Comparison of ENCODE assay signal across 2 cellular contexts in the genomic region with DNA sequence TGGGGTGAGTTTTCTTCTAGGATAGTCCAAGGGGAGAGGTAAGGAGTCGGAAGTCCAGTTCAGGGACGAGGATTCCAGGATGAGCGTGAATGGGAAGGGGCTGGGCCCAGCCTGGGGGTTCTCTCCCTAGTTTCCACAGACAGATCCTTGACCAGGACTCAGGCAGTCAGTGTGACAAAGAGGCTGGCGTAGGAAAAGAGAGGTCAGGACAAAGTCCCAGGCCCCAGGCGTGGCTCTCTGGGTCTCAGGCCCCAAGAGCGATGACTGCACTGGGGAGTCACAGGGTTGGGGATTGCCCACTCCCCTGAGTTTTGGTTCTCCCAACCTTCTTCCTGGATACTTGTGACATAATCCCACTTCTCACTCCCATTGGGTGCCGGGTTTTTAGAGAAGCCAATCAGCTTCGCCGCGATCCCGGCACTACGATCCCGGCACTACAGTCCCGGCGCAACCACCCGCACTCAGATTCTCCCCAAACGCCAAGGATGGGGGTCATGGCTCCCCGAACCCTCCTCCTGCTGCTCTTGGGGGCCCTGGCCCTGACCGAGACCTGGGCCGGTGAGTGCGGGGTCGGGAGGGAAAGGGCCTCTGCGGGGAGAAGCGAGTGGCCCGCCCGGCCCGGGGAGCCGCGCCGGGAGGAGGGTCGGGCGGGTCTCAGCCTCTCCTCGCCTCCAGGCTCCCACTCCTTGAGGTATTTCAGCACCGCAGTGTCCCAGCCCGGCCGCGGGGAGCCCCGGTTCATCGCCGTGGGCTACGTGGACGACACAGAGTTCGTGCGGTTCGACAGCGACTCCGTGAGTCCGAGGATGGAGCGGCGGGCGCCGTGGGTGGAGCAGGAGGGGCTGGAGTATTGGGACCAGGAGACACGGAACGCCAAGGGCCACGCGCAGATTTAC.
TF ChIP-seq lines count a peak whose summit lies in the region.

No MANE protein-coding gene starts in this region.

TF ChIP-seq in GM23338, 12 proteins besides CTCF, POLR2A, EP300 and RAD21:
- TF ChIP-seq, protein P1, sequence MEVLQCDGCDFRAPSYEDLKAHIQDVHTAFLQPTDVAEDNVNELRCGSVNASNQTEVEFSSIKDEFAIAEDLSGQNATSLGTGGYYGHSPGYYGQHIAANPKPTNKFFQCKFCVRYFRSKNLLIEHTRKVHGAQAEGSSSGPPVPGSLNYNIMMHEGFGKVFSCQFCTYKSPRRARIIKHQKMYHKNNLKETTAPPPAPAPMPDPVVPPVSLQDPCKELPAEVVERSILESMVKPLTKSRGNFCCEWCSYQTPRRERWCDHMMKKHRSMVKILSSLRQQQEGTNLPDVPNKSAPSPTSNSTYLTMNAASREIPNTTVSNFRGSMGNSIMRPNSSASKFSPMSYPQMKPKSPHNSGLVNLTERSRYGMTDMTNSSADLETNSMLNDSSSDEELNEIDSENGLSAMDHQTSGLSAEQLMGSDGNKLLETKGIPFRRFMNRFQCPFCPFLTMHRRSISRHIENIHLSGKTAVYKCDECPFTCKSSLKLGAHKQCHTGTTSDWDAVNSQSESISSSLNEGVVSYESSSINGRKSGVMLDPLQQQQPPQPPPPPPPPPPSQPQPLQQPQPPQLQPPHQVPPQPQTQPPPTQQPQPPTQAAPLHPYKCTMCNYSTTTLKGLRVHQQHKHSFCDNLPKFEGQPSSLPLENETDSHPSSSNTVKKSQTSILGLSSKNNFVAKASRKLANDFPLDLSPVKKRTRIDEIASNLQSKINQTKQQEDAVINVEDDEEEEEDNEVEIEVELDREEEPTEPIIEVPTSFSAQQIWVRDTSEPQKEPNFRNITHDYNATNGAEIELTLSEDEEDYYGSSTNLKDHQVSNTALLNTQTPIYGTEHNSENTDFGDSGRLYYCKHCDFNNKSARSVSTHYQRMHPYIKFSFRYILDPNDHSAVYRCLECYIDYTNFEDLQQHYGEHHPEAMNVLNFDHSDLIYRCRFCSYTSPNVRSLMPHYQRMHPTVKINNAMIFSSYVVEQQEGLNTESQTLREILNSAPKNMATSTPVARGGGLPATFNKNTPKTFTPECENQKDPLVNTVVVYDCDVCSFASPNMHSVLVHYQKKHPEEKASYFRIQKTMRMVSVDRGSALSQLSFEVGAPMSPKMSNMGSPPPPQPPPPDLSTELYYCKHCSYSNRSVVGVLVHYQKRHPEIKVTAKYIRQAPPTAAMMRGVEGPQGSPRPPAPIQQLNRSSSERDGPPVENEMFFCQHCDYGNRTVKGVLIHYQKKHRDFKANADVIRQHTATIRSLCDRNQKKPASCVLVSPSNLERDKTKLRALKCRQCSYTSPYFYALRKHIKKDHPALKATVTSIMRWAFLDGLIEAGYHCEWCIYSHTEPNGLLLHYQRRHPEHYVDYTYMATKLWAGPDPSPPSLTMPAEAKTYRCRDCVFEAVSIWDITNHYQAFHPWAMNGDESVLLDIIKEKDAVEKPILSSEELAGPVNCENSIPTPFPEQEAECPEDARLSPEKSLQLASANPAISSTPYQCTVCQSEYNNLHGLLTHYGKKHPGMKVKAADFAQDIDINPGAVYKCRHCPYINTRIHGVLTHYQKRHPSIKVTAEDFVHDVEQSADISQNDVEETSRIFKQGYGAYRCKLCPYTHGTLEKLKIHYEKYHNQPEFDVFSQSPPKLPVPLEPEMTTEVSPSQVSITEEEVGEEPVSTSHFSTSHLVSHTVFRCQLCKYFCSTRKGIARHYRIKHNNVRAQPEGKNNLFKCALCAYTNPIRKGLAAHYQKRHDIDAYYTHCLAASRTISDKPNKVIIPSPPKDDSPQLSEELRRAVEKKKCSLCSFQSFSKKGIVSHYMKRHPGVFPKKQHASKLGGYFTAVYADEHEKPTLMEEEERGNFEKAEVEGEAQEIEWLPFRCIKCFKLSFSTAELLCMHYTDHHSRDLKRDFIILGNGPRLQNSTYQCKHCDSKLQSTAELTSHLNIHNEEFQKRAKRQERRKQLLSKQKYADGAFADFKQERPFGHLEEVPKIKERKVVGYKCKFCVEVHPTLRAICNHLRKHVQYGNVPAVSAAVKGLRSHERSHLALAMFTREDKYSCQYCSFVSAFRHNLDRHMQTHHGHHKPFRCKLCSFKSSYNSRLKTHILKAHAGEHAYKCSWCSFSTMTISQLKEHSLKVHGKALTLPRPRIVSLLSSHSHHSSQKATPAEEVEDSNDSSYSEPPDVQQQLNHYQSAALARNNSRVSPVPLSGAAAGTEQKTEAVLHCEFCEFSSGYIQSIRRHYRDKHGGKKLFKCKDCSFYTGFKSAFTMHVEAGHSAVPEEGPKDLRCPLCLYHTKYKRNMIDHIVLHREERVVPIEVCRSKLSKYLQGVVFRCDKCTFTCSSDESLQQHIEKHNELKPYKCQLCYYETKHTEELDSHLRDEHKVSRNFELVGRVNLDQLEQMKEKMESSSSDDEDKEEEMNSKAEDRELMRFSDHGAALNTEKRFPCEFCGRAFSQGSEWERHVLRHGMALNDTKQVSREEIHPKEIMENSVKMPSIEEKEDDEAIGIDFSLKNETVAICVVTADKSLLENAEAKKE (CRISPR knock-in tag; IDR thresholded peaks at IDR 0.05) = no peak
- TF ChIP-seq POLR2AphosphoS5 (IDR thresholded peaks at IDR 0.05; ENCODE audit: low read depth) (peak; percentile 73), CREB1 (CRISPR knock-in tag; IDR thresholded peaks at IDR 0.05; ENCODE audit: low read depth) (peak; percentile 87), ZNF114 (CRISPR knock-in tag; IDR thresholded peaks at IDR 0.05) (no peak), NANOG (IDR thresholded peaks at IDR 0.05; ENCODE audit: borderline replicate concordance) (no peak)
- TF ChIP-seq, protein P2, sequence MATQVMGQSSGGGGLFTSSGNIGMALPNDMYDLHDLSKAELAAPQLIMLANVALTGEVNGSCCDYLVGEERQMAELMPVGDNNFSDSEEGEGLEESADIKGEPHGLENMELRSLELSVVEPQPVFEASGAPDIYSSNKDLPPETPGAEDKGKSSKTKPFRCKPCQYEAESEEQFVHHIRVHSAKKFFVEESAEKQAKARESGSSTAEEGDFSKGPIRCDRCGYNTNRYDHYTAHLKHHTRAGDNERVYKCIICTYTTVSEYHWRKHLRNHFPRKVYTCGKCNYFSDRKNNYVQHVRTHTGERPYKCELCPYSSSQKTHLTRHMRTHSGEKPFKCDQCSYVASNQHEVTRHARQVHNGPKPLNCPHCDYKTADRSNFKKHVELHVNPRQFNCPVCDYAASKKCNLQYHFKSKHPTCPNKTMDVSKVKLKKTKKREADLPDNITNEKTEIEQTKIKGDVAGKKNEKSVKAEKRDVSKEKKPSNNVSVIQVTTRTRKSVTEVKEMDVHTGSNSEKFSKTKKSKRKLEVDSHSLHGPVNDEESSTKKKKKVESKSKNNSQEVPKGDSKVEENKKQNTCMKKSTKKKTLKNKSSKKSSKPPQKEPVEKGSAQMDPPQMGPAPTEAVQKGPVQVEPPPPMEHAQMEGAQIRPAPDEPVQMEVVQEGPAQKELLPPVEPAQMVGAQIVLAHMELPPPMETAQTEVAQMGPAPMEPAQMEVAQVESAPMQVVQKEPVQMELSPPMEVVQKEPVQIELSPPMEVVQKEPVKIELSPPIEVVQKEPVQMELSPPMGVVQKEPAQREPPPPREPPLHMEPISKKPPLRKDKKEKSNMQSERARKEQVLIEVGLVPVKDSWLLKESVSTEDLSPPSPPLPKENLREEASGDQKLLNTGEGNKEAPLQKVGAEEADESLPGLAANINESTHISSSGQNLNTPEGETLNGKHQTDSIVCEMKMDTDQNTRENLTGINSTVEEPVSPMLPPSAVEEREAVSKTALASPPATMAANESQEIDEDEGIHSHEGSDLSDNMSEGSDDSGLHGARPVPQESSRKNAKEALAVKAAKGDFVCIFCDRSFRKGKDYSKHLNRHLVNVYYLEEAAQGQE (IDR thresholded peaks at IDR 0.05; ENCODE audit: unreplicated experiment) = no peak

TF ChIP-seq in GM12878, 131 proteins besides CTCF, POLR2A, EP300 and RAD21 (continues in another document):
- 0 out of 2 replicates have a peak, but pooled peaks have one; percentile 32 for TF ChIP-seq IRF4 (IDR thresholded peaks at IDR 0.05; ENCODE audit: low read depth, low read length)
- TF ChIP-seq, protein P3, sequence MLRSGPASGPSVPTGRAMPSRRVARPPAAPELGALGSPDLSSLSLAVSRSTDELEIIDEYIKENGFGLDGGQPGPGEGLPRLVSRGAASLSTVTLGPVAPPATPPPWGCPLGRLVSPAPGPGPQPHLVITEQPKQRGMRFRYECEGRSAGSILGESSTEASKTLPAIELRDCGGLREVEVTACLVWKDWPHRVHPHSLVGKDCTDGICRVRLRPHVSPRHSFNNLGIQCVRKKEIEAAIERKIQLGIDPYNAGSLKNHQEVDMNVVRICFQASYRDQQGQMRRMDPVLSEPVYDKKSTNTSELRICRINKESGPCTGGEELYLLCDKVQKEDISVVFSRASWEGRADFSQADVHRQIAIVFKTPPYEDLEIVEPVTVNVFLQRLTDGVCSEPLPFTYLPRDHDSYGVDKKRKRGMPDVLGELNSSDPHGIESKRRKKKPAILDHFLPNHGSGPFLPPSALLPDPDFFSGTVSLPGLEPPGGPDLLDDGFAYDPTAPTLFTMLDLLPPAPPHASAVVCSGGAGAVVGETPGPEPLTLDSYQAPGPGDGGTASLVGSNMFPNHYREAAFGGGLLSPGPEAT (IDR thresholded peaks at IDR 0.05; ENCODE audit: low read depth) = peak; percentile 60; the same call in 1 of the 2 replicates
- no peak for TF ChIP-seq EZH2 (IDR thresholded peaks at IDR 0.05; ENCODE audit: borderline replicate concordance, control insufficient read depth, low read depth, low read length)
- TF ChIP-seq ZNF622 (IDR thresholded peaks at IDR 0.05) = no peak
- no peak for TF ChIP-seq BACH1 (IDR thresholded peaks at IDR 0.05; ENCODE audit: borderline replicate concordance)
- TF ChIP-seq, protein P4, sequence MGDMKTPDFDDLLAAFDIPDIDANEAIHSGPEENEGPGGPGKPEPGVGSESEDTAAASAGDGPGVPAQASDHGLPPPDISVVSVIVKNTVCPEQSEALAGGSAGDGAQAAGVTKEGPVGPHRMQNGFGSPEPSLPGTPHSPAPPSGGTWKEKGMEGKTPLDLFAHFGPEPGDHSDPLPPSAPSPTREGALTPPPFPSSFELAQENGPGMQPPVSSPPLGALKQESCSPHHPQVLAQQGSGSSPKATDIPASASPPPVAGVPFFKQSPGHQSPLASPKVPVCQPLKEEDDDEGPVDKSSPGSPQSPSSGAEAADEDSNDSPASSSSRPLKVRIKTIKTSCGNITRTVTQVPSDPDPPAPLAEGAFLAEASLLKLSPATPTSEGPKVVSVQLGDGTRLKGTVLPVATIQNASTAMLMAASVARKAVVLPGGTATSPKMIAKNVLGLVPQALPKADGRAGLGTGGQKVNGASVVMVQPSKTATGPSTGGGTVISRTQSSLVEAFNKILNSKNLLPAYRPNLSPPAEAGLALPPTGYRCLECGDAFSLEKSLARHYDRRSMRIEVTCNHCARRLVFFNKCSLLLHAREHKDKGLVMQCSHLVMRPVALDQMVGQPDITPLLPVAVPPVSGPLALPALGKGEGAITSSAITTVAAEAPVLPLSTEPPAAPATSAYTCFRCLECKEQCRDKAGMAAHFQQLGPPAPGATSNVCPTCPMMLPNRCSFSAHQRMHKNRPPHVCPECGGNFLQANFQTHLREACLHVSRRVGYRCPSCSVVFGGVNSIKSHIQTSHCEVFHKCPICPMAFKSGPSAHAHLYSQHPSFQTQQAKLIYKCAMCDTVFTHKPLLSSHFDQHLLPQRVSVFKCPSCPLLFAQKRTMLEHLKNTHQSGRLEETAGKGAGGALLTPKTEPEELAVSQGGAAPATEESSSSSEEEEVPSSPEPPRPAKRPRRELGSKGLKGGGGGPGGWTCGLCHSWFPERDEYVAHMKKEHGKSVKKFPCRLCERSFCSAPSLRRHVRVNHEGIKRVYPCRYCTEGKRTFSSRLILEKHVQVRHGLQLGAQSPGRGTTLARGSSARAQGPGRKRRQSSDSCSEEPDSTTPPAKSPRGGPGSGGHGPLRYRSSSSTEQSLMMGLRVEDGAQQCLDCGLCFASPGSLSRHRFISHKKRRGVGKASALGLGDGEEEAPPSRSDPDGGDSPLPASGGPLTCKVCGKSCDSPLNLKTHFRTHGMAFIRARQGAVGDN (IDR thresholded peaks at IDR 0.05) = peak; percentile 41; the same call in 1 of the 2 replicates
- TF ChIP-seq, protein P5, sequence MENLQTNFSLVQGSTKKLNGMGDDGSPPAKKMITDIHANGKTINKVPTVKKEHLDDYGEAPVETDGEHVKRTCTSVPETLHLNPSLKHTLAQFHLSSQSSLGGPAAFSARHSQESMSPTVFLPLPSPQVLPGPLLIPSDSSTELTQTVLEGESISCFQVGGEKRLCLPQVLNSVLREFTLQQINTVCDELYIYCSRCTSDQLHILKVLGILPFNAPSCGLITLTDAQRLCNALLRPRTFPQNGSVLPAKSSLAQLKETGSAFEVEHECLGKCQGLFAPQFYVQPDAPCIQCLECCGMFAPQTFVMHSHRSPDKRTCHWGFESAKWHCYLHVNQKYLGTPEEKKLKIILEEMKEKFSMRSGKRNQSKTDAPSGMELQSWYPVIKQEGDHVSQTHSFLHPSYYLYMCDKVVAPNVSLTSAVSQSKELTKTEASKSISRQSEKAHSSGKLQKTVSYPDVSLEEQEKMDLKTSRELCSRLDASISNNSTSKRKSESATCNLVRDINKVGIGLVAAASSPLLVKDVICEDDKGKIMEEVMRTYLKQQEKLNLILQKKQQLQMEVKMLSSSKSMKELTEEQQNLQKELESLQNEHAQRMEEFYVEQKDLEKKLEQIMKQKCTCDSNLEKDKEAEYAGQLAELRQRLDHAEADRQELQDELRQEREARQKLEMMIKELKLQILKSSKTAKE (IDR thresholded peaks at IDR 0.05; ENCODE audit: low read depth, poor library complexity, severe bottlenecking) = no peak
- TF ChIP-seq DPF2 (IDR thresholded peaks at IDR 0.05) = no peak
- TF ChIP-seq, protein P6, sequence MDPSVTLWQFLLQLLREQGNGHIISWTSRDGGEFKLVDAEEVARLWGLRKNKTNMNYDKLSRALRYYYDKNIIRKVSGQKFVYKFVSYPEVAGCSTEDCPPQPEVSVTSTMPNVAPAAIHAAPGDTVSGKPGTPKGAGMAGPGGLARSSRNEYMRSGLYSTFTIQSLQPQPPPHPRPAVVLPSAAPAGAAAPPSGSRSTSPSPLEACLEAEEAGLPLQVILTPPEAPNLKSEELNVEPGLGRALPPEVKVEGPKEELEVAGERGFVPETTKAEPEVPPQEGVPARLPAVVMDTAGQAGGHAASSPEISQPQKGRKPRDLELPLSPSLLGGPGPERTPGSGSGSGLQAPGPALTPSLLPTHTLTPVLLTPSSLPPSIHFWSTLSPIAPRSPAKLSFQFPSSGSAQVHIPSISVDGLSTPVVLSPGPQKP (IDR thresholded peaks at IDR 0.05; ENCODE audit: low read depth, low read length) = no peak
- no peak for TF ChIP-seq BHLHE40 (IDR thresholded peaks at IDR 0.05; ENCODE audit: borderline replicate concordance in 1 of 2, low read depth in 2 of 2, low read length in 1 of 2)
- TF ChIP-seq, protein P7, sequence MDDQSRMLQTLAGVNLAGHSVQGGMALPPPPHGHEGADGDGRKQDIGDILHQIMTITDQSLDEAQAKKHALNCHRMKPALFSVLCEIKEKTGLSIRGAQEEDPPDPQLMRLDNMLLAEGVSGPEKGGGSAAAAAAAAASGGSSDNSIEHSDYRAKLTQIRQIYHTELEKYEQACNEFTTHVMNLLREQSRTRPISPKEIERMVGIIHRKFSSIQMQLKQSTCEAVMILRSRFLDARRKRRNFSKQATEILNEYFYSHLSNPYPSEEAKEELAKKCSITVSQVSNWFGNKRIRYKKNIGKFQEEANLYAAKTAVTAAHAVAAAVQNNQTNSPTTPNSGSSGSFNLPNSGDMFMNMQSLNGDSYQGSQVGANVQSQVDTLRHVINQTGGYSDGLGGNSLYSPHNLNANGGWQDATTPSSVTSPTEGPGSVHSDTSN (IDR thresholded peaks at IDR 0.05; ENCODE audit: insufficient replicate concordance, low read depth, low read length) = no peak
- no peak for TF ChIP-seq RBBP5 (conservative IDR thresholded peaks at IDR 0.05)
- 0 out of 2 replicates have a peak, but pooled peaks have one; percentile 34 for TF ChIP-seq LARP7 (IDR thresholded peaks at IDR 0.05)
